ENCODE assay signal across 27 cellular contexts in the genomic region with DNA sequence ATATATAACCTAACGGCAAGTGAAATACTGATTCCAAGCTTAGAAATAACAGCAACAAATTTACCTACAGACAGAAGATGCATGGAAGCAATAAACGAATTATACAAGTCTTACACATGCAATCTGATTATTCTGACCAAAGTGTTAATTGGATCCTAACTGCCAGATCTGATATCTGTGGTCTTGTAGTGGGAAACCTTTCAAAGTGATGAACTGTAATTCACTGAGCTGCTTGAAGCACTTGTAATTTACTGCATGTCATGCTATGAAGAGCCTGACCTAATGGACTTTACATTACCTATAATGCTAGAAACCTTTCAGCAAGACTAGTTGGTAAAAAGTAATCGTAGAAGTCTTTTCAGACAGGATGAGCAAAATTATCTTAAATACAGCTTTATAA.
DNase-seq lines count a peak whose midpoint lies in the region; ATAC-seq, FAIRE-seq and TF ChIP-seq lines count a peak whose summit lies in the region.
"Had no signal": no experiment of that assay in that cellular context is flagged by ENCODE, and none has a peak within 500 bp of the region (broad histone marks: within the 10 kb centered on the region; RNA-seq: fewer than 3 reads in every experiment).

No MANE protein-coding gene starts in this region.

- no peak for TF ChIP-seq POLR2A in K562 (conservative IDR thresholded peaks at IDR 0.05)

- no peaks in the 10 kb centered on the region for H3K79me2 ChIP-seq in K562 (ENCODE audit: control insufficient read depth, insufficient read depth, low read length)

- no TSS peak for BruUV-seq in K562 (replicated peaks; lab: Mats Ljungman, UMichigan)

- FAIRE-seq in D721Med (lab: Jason Lieb, UNC) (peak; percentile 94), K562 (lab: Jason Lieb, UNC) (peak; percentile 65)
- FAIRE-seq: GM12878, HepG2 had no signal

- no peaks in the 10 kb centered on the region for H3K27me3 Mint-ChIP-seq in activated CD4-positive, alpha-beta T cell treated with anti-CD3 and anti-CD28 coated beads, Interleukin-2, amount 10 ng/mL, durations not matched to agents 7 days and 5 days
- H3K27me3 Mint-ChIP-seq: CD4-positive, alpha-beta T cell had no signal

- H3K36me3 ChIP-seq in K562 (ENCODE audit: control insufficient read depth, insufficient read depth, low read length) = no peaks in the 10 kb centered on the region
- H3K36me3 ChIP-seq: BLaER1 treated with 17β-estradiol and CSF1 and Interleukin-3, amounts not matched to agents 10 nM and 100 nM; SJCRH30 had no signal

- H3K4me1 Mint-ChIP-seq in activated CD4-positive, alpha-beta T cell treated with anti-CD3 and anti-CD28 coated beads, Interleukin-2, amount 10 ng/mL, durations not matched to agents 7 days and 5 days = no peaks in the 10 kb centered on the region
- H3K4me1 Mint-ChIP-seq: GM23338 had no signal

- no peak overlapping the region for H3K27ac ChIP-seq in K562 (ENCODE audit: extremely low read depth, low read depth, low read length)
- H3K27ac ChIP-seq: BLaER1 treated with 17β-estradiol and CSF1 and Interleukin-3, amounts not matched to agents 10 nM and 100 nM; PC-9; SJCRH30 had no signal

- no peak for TF ChIP-seq EP300 in K562 (IDR thresholded peaks at IDR 0.05; ENCODE audit: low read length)

- DNase-seq in D721Med (ENCODE audit: insufficient read length, low spot score) (no peak), HEK293T (ENCODE audit: extremely low spot score) (peak; percentile 18), NCI-H69 (lab: John Stamatoyannopoulos, UW) (peak; percentile 33), K562 (ENCODE audit: extremely low read depth in 1 of 4, low spot score in 3 of 4) (no peak), DMS79 treated with DMSO at 0.1 percent for 48 hours (lab: John Stamatoyannopoulos, UW) (no peak), NCI-H1930 (lab: John Stamatoyannopoulos, UW) (no peak)
- DNase-seq in activated CD4-positive, alpha-beta T cell treated with anti-CD3 and anti-CD28 coated beads, Interleukin-2, amount 10 ng/mL, durations not matched to agents 7 days and 5 days = no peak
- DNase-seq: CD4-positive, alpha-beta T cell; EL; GDM1; HCEC 1CT; Kasumi-1; NCI-H1092 treated with DMSO at 0.1 percent for 48 hours; NCI-H146; NCI-H2081; NCI-H446; NCI-H524 treated with DMSO at 0.1 percent for 48 hours; NK-92 treated with Interleukin-12 subunit alpha and Interleukin-12 subunit beta, amount 100 ng/mL, for 24 hours; PC-9; SJCRH30; T-helper 1 cell had no signal

- TF ChIP-seq CTCF in D721Med (IDR thresholded peaks at IDR 0.05; ENCODE audit: insufficient read depth, missing control alignments) = no peak
- no peak for TF ChIP-seq CTCF in K562 (IDR thresholded peaks at IDR 0.05 in 2 of 3, conservative IDR thresholded peaks at IDR 0.05 in 1 of 3; ENCODE audit: insufficient read depth in 2 of 3, low read depth in 1 of 3, low read length in 3 of 3)

- no peaks in the 10 kb centered on the region for H3K9me3 ChIP-seq in K562 (replicated peaks; ENCODE audit: control insufficient read depth, insufficient read depth, low read depth, low read length)
- H3K9me3 ChIP-seq: BLaER1 treated with 17β-estradiol and CSF1 and Interleukin-3, amounts not matched to agents 10 nM and 100 nM; SJCRH30 had no signal

- H3K27me3 ChIP-seq in K562 (ENCODE audit: control insufficient read depth in 2 of 2, insufficient read depth in 2 of 2, low read length in 2 of 2) = no peaks in the 10 kb centered on the region
- H3K27me3 ChIP-seq: BLaER1 treated with 17β-estradiol and CSF1 and Interleukin-3, amounts not matched to agents 10 nM and 100 nM; SJCRH30 had no signal

- WGBS in K562 (ENCODE audit: insufficient coverage, low coverage, missing lambda C conversion rate) = 2% methylated on average over 3 of the region's 3 CpGs

- no peak overlapping the region for H3K4me3 Mint-ChIP-seq in activated CD4-positive, alpha-beta T cell treated with anti-CD3 and anti-CD28 coated beads, Interleukin-2, amount 10 ng/mL, durations not matched to agents 7 days and 5 days
- H3K4me3 Mint-ChIP-seq: CD4-positive, alpha-beta T cell; GM23338; T-helper 2 cell treated with Interferon-gamma antibody and Interleukin-4, amounts not matched to agents 5 μg/mL and 100 μg/mL, for 36 hours had no signal

- ATAC-seq in K562 = no peak
- ATAC-seq: GM23338, HepG2, Right ventricle myocardium inferior had no signal

- in situ Hi-C loops in K562 (cut with MboI) = no loop called here

- H3K9me3 Mint-ChIP-seq in activated CD4-positive, alpha-beta T cell treated with anti-CD3 and anti-CD28 coated beads, Interleukin-2, amount 10 ng/mL, durations not matched to agents 7 days and 5 days = no peaks in the 10 kb centered on the region
- H3K9me3 Mint-ChIP-seq: CD4-positive, alpha-beta T cell; GM23338; T-helper 2 cell treated with Interferon-gamma antibody and Interleukin-4, amounts not matched to agents 5 μg/mL and 100 μg/mL, for 36 hours had no signal

- TF ChIP-seq RAD21 in K562 (CRISPR knock-in tag; conservative IDR thresholded peaks at IDR 0.05 in 1 of 2, IDR thresholded peaks at IDR 0.05 in 1 of 2) = no peak

- H3K4me1 ChIP-seq in K562 (replicated peaks in 1 of 2; ENCODE audit: control insufficient read depth in 2 of 2, insufficient read depth in 2 of 2, low read length in 2 of 2) = no peaks in the 10 kb centered on the region
- H3K4me1 ChIP-seq: BLaER1 treated with 17β-estradiol and CSF1 and Interleukin-3, amounts not matched to agents 10 nM and 100 nM; SJCRH30 had no signal

- H3K27ac Mint-ChIP-seq in activated CD4-positive, alpha-beta T cell treated with anti-CD3 and anti-CD28 coated beads, Interleukin-2, amount 10 ng/mL, durations not matched to agents 7 days and 5 days = no peak overlapping the region
- H3K27ac Mint-ChIP-seq: CD4-positive, alpha-beta T cell; GM23338; T-helper 2 cell treated with Interferon-gamma antibody and Interleukin-4, amounts not matched to agents 5 μg/mL and 100 μg/mL, for 36 hours had no signal

- no peak overlapping the region for H3K9ac ChIP-seq in K562 (ENCODE audit: insufficient read depth in 1 of 2, low read depth in 2 of 2, low read length in 2 of 2)
- H3K9ac ChIP-seq: BLaER1 treated with 17β-estradiol and CSF1 and Interleukin-3, amounts not matched to agents 10 nM and 100 nM had no signal

- POLR2A ChIA-PET in HEK293T (lab: Yijun Ruan, JAX) = no interaction called here
- POLR2A ChIA-PET in K562 (lab: Yijun Ruan, JAX) = no interaction called here
- POLR2A ChIA-PET in activated CD4-positive, alpha-beta T cell treated with anti-CD3 and anti-CD28 coated beads, Interleukin-2, amount 10 ng/mL, durations not matched to agents 7 days and 5 days (lab: Charles Lee) = no interaction called here

- no peak overlapping the region for H3K4me3 ChIP-seq in K562
- H3K4me3 ChIP-seq: BLaER1 treated with 17β-estradiol and CSF1 and Interleukin-3, amounts not matched to agents 10 nM and 100 nM; GM12878; GM23338; PC-9; SJCRH30 had no signal

- CTCF ChIA-PET in HEK293T (lab: Yijun Ruan, JAX) = no interaction called here
- CTCF ChIA-PET in K562 (lab: Yijun Ruan, JAX; ENCODE audit: low intra/inter-chr PET ratio) = no interaction called here
- CTCF ChIA-PET in activated CD4-positive, alpha-beta T cell treated with anti-CD3 and anti-CD28 coated beads, Interleukin-2, amount 10 ng/mL, durations not matched to agents 7 days and 5 days (lab: Charles Lee) = no interaction called here

- no peaks in the 10 kb centered on the region for H3K36me3 Mint-ChIP-seq in activated CD4-positive, alpha-beta T cell treated with anti-CD3 and anti-CD28 coated beads, Interleukin-2, amount 10 ng/mL, durations not matched to agents 7 days and 5 days (ENCODE audit: low read depth)

- no peaks in the 10 kb centered on the region for H4K20me1 ChIP-seq in K562 (replicated peaks; ENCODE audit: control insufficient read depth, insufficient read depth, low read length)
- H4K20me1 ChIP-seq: BLaER1 treated with 17β-estradiol and CSF1 and Interleukin-3, amounts not matched to agents 10 nM and 100 nM had no signal

- H2AFZ ChIP-seq in K562 (ENCODE audit: low read depth, low read length) = no peak overlapping the region
- H2AFZ ChIP-seq: GM23338, PC-9 had no signal

- H3K9me1 ChIP-seq in K562 (ENCODE audit: control insufficient read depth, insufficient read depth, low read length) = no peaks in the 10 kb centered on the region

- intact Hi-C loops in K562 (cut with micrococcal nuclease) = no loop called here

- H3K4me2 ChIP-seq in K562 (ENCODE audit: insufficient read depth, low read length) = no peak overlapping the region
- H3K4me2 ChIP-seq: BLaER1 treated with 17β-estradiol and CSF1 and Interleukin-3, amounts not matched to agents 10 nM and 100 nM; GM23338; PC-9 had no signal

TF ChIP-seq in HEK293T, 16 proteins besides CTCF, POLR2A, EP300 and RAD21:
- TF ChIP-seq FOXA1 (IDR thresholded peaks at IDR 0.05) (no peak), CTBP1 (IDR thresholded peaks at IDR 0.05; ENCODE audit: borderline replicate concordance) (peak; percentile 64; the same call in 1 of the 2 replicates), PKNOX1 (IDR thresholded peaks at IDR 0.05) (peak; percentile 92), SUZ12 (IDR thresholded peaks at IDR 0.05) (no peak)

TF ChIP-seq in K562, 482 proteins besides CTCF, POLR2A, EP300 and RAD21 (continues in another document):
- no peak for TF ChIP-seq ID3 (CRISPR knock-in tag; IDR thresholded peaks at IDR 0.05)
- no peak for TF ChIP-seq ID3 (tag; IDR thresholded peaks at IDR 0.05)
- TF ChIP-seq BRF1 (IDR thresholded peaks at IDR 0.05; ENCODE audit: borderline replicate concordance, extremely low read depth, insufficient read length) = no peak

Comparison
In these comparisons a context has a peak if more than half of its experiments do, and no peak if none do; other contexts are left out.
1. DNase-seq: peak in HEK293T (single experiment) and NCI-H69 (single experiment); none in D721Med (single experiment), K562 (0 of 4), activated CD4-positive, alpha-beta T cell treated with anti-CD3 and anti-CD28 coated beads, Interleukin-2, amount 10 ng/mL, durations not matched to agents 7 days and 5 days (single experiment), DMS79 treated with DMSO at 0.1 percent for 48 hours (single experiment) and NCI-H1930 (0 of 2).